Comparison of ENCODE assay signal across 20 cellular contexts in the genomic region with DNA sequence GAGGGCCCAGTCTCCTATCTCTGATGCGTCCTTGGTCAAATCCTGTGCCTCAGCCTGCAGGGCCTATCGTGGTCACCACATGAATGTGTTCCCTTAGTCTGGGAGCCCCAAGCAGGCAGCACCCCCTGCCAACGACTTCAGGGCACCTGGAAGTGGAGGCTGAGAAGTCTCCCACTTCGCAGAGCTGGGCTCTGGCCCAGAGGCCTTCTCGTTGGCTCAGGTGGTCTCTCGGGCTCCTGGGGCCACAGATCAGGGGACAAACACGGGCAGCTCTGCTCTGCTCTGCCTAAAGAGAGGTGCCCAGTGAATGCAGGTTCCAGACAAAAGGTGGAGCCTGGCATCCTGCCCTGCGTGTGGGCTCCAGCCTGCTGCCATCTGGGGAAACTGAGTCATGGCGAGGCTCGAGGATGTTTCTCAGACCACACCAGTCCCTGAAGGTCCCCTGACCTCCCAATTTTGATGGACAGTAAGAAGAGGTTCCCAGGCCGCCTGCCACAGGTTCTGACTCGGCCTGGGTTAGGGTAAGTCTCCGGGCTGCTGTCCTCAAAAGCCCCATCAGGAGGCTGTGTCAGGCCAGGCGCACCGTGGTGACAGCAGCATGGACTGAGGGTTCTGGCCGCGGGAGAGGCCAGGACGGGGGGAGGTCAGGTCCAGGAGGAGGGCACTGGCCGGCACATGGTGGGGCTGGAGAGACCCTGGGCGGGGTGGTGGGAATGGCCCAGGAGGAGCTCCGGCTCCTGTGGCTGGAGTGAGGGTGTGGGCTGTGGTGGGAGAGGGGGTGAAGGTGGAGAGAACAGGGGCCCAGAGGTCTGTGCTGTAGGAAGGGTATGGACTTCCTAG. TPM values are rescaled to one million over a fixed set of nuclear protein-coding genes. Genes with fewer than 3 reads are reported as not detected.
DNase-seq lines count a peak whose midpoint lies in the region; ATAC-seq, FAIRE-seq and TF ChIP-seq lines count a peak whose summit lies in the region.
"Had no signal": no experiment of that assay in that cellular context is flagged by ENCODE, and none has a peak within 500 bp of the region (broad histone marks: within the 10 kb centered on the region; RNA-seq: fewer than 3 reads in every experiment).

No MANE protein-coding gene starts in this region.

- H3K27ac Mint-ChIP-seq in GM23338, result no peak overlapping the region
- H3K27ac Mint-ChIP-seq in progenitor cell of endocrine pancreas, result no peak overlapping the region
- H3K27ac Mint-ChIP-seq: CD8-positive, alpha-beta memory T cell had no signal

- H3K27me3 ChIP-seq in GM23338 (ENCODE audit: insufficient read depth) (peaks cover 82% of the 10 kb centered on the region), osteoblast (ENCODE audit: insufficient read depth, low read length) (no peaks in the 10 kb centered on the region)

- no peaks in the 10 kb centered on the region for H3K9me3 Mint-ChIP-seq in GM23338
- no peaks in the 10 kb centered on the region for H3K9me3 Mint-ChIP-seq in progenitor cell of endocrine pancreas (ENCODE audit: low read depth)

- H3K4me3 Mint-ChIP-seq in GM23338 (no peak overlapping the region), progenitor cell of endocrine pancreas (ENCODE audit: low read depth) (no peak overlapping the region)

- H3K27me3 Mint-ChIP-seq in GM23338 (ENCODE audit: insufficient read depth, low read depth, poor library complexity) (peaks cover 40% of the 10 kb centered on the region), progenitor cell of endocrine pancreas (peaks cover 28% of the 10 kb centered on the region)

- 0 out of 3 replicates have a peak overlapping the region, but pooled peaks have one; percentile 19 for H3K4me2 ChIP-seq in A549
- H3K4me2 ChIP-seq in GM23338, result peak overlapping the region; percentile 73; the same call in 1 of the 2 replicates
- H3K4me2 ChIP-seq in osteoblast (ENCODE audit: insufficient read depth, low read length), result no peak overlapping the region

- H3K4me3 ChIP-seq in A549, result no peak overlapping the region
- H3K4me3 ChIP-seq in GM23338, result no peak overlapping the region; the same call in 1 of the 2 replicates
- H3K4me3 ChIP-seq in osteoblast (ENCODE audit: insufficient read depth, low read length), result no peak overlapping the region

- CTCF ChIA-PET in A549 (lab: Yijun Ruan, JAX), result no interaction called here

- H2AFZ ChIP-seq in GM23338 (no peak overlapping the region), osteoblast (ENCODE audit: low read length) (no peak overlapping the region)

- 48% methylated on average over 16 of the region's 21 CpGs for WGBS in A549 (ENCODE audit: missing lambda C conversion rate)

- H3K27ac ChIP-seq in A549 (no peak overlapping the region), GM23338 (ENCODE audit: low read depth) (no peak overlapping the region), VCaP (peak overlapping the region; percentile 59), osteoblast (ENCODE audit: low read depth, low read length) (no peak overlapping the region)

- no peak for TF ChIP-seq CTCF in A549 (IDR thresholded peaks at IDR 0.05)
- no peak for TF ChIP-seq CTCF in GM23338 (conservative IDR thresholded peaks at IDR 0.05; ENCODE audit: low read depth in 2 of 2)
- no peak for TF ChIP-seq CTCF in VCaP (conservative IDR thresholded peaks at IDR 0.05)
- TF ChIP-seq CTCF in osteoblast (IDR thresholded peaks at IDR 0.05; ENCODE audit: extremely low read depth, low read depth, low read length), result no peak
- TF ChIP-seq CTCF in progenitor cell of endocrine pancreas (IDR thresholded peaks at IDR 0.05; ENCODE audit: unreplicated experiment), result no peak

- no peaks in the 10 kb centered on the region; the same call in 2 of the 3 replicates for H3K4me1 ChIP-seq in A549
- H3K4me1 ChIP-seq in GM23338 (ENCODE audit: insufficient read depth), result no peaks in the 10 kb centered on the region
- H3K4me1 ChIP-seq in osteoblast (ENCODE audit: insufficient read depth, low read length), result no peaks in the 10 kb centered on the region

- no peaks in the 10 kb centered on the region for H3F3A ChIP-seq in GM23338 (replicated peaks; ENCODE audit: low read depth)

- H3K4me1 Mint-ChIP-seq in GM23338 (peaks cover 3% of the 10 kb centered on the region; the same call in 2 of the 3 replicates), progenitor cell of endocrine pancreas (ENCODE audit: low read depth) (peaks cover 2% of the 10 kb centered on the region)

- no peak for ATAC-seq in A549
- no peak for ATAC-seq in GM23338

- H3K79me2 ChIP-seq in GM23338 (replicated peaks; ENCODE audit: insufficient read depth), result no peaks in the 10 kb centered on the region
- no peaks in the 10 kb centered on the region for H3K79me2 ChIP-seq in osteoblast (ENCODE audit: insufficient read depth, low read length)

- no peak for TF ChIP-seq POLR2A in A549 (IDR thresholded peaks at IDR 0.05; ENCODE audit: low read length)

- FAIRE-seq in A549 (lab: Jason Lieb, UNC), result no peak
- FAIRE-seq: GM12892, H54, HepG2 had no signal

- H3K9me3 ChIP-seq in A549 (no peaks in the 10 kb centered on the region), osteoblast (ENCODE audit: low read depth, low read length) (no peaks in the 10 kb centered on the region)

- no peak for TF ChIP-seq RAD21 in A549 (conservative IDR thresholded peaks at IDR 0.05 in 1 of 2, IDR thresholded peaks at IDR 0.05 in 1 of 2)

- no peak for DNase-seq in A549 (ENCODE audit: low read depth in 1 of 2, low spot score in 1 of 2)
- DNase-seq in GM23338 (ENCODE audit: low spot score), result no peak
- peak; percentile 23 for DNase-seq in osteoblast (ENCODE audit: insufficient read length, low spot score, missing footprints)
- DNase-seq in activated naive CD4-positive, alpha-beta T cell (lab: John Stamatoyannopoulos, UW), result no peak
- DNase-seq in nucleus accumbens (lab: John Stamatoyannopoulos, UW), result no peak
- no peak for DNase-seq in progenitor cell of endocrine pancreas (ENCODE audit: low spot score, unreplicated experiment)
- DNase-seq: C1 segment of cervical spinal cord; CD8-positive, alpha-beta memory T cell; DMS 273 treated with DMSO at 0.1 percent for 48 hours; NCI-H1092 treated with DMSO at 0.1 percent for 48 hours; NCI-H1436; NCI-H2171 treated with DMSO at 0.1 percent for 48 hours; NCI-H524 treated with DMSO at 0.1 percent for 48 hours had no signal

- H4K20me1 ChIP-seq in GM23338 (replicated peaks; ENCODE audit: insufficient read depth), result no peaks in the 10 kb centered on the region
- no peaks in the 10 kb centered on the region for H4K20me1 ChIP-seq in osteoblast (ENCODE audit: insufficient read depth, low read length)

- POLR2A ChIA-PET in A549 (lab: Yijun Ruan, JAX), result no interaction called here

- no peaks in the 10 kb centered on the region for H3K9me2 ChIP-seq in GM23338 (ENCODE audit: insufficient read depth)

- H3K36me3 ChIP-seq in GM23338 (ENCODE audit: insufficient read depth) (no peaks in the 10 kb centered on the region), osteoblast (ENCODE audit: insufficient read depth, low read length) (no peaks in the 10 kb centered on the region)

- TF ChIP-seq EP300 in A549 (IDR thresholded peaks at IDR 0.05), result no peak

- no peaks in the 10 kb centered on the region for H3K36me3 Mint-ChIP-seq in GM23338 (ENCODE audit: low read depth)
- no peaks in the 10 kb centered on the region for H3K36me3 Mint-ChIP-seq in progenitor cell of endocrine pancreas (ENCODE audit: insufficient read depth)
- H3K36me3 Mint-ChIP-seq: CD8-positive, alpha-beta memory T cell had no signal

TF ChIP-seq in A549, 52 proteins besides CTCF, POLR2A, EP300 and RAD21:
- TF ChIP-seq, protein P1, sequence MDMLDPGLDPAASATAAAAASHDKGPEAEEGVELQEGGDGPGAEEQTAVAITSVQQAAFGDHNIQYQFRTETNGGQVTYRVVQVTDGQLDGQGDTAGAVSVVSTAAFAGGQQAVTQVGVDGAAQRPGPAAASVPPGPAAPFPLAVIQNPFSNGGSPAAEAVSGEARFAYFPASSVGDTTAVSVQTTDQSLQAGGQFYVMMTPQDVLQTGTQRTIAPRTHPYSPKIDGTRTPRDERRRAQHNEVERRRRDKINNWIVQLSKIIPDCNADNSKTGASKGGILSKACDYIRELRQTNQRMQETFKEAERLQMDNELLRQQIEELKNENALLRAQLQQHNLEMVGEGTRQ (IDR thresholded peaks at IDR 0.05), result no peak
- no peak for TF ChIP-seq NR3C1 (IDR thresholded peaks at IDR 0.05)
- TF ChIP-seq RARB (CRISPR knock-in tag; IDR thresholded peaks at IDR 0.05), result no peak
- TF ChIP-seq PHF8 (IDR thresholded peaks at IDR 0.05; ENCODE audit: borderline replicate concordance, low read depth), result no peak
- TF ChIP-seq SREBF2 (IDR thresholded peaks at IDR 0.05), result no peak
- no peak for TF ChIP-seq RFX5 (IDR thresholded peaks at IDR 0.05)
- TF ChIP-seq GATA3 (IDR thresholded peaks at IDR 0.05; ENCODE audit: borderline replicate concordance), result no peak

TF ChIP-seq in GM23338, 12 proteins besides CTCF, POLR2A, EP300 and RAD21:
- no peak for TF ChIP-seq JUNB (IDR thresholded peaks at IDR 0.05; ENCODE audit: unreplicated experiment)
- no peak for TF ChIP-seq ZNF331 (CRISPR knock-in tag; IDR thresholded peaks at IDR 0.05; ENCODE audit: low read depth)
- no peak for TF ChIP-seq ZNF114 (CRISPR knock-in tag; IDR thresholded peaks at IDR 0.05)
- no peak for TF ChIP-seq EZH2phosphoT487 (IDR thresholded peaks at IDR 0.05; ENCODE audit: unreplicated experiment)
- TF ChIP-seq NANOG (IDR thresholded peaks at IDR 0.05; ENCODE audit: borderline replicate concordance), result no peak
TF ChIP-seq in GM23338: peak in this region for 0.

RNA-seq across cellular contexts. Expression of a gene that starts 1.5 kb away (rescaled TPM):
- polyA plus RNA-seq in A549 (2011; rRNA removed) (not detected in 2 replicates), A549 (2017; fragmentation: RNase III; extraction: RNeasy Plus Mini Kit Qiagen cat#74134 plus additional on column Dnase treatment) (not detected in 3 replicates), GM23338 (2016; fragmentation: Nextera tagmentation; extraction: Ambion mirVana) (not detected in 2 replicates)
- polyA plus RNA-seq in A549 (2012; cell fraction: cytosol; rRNA removed), result not detected in 2 replicates
- not detected in 2 replicates for polyA plus RNA-seq in A549 (2012; cell fraction: nucleus; rRNA removed)
- polyA minus RNA-seq in A549 (2011; rRNA and poly(A)+ RNA removed), result not detected in 2 replicates
- not detected in 2 replicates for total RNA-seq in GM23338 (2014; rRNA removed; shearing (Covaris generic))
- total RNA-seq in osteoblast (not detected in 2 replicates), progenitor cell of endocrine pancreas (0.29 and 0.34 TPM in 2 replicates)
- total RNA-seq: A673; CD8-positive, alpha-beta memory T cell; HepG2; HT-29; SK-MEL-5 had no signal
- polyA plus RNA-seq: CD8-positive, alpha-beta memory T cell; HepG2 had no signal
